1 cellular context compared by ENCODE assay signal in genomic region chr1:66354311-66354922, GRCh38.
TF ChIP-seq lines count a peak whose summit lies in the region.

No MANE protein-coding gene starts in this region.

TF ChIP-seq in HEK293, 187 proteins besides CTCF, POLR2A, EP300 and RAD21 (continued from another document):
- TF ChIP-seq PRDM2 (tag by site-specific recombination; IDR thresholded peaks at IDR 0.05; ENCODE audit: borderline replicate concordance) (no peak), ZNF214 (tag by site-specific recombination; IDR thresholded peaks at IDR 0.05; ENCODE audit: borderline replicate concordance) (no peak), ZSCAN5A (tag by site-specific recombination; IDR thresholded peaks at IDR 0.05) (no peak), OSR2 (tag by site-specific recombination; IDR thresholded peaks at IDR 0.05) (no peak), ZNF776 (tag by site-specific recombination; IDR thresholded peaks at IDR 0.05; ENCODE audit: borderline replicate concordance) (no peak), ZNF571 (tag by site-specific recombination; IDR thresholded peaks at IDR 0.05) (no peak), ZBTB17 (tag by site-specific recombination; IDR thresholded peaks at IDR 0.05) (peak; percentile 39; the same call in 1 of the 2 replicates), ZBTB49 (tag by site-specific recombination; IDR thresholded peaks at IDR 0.05; ENCODE audit: low read depth) (no peak), ZNF623 (tag by site-specific recombination; IDR thresholded peaks at IDR 0.05) (no peak), ZNF148 (tag by site-specific recombination; IDR thresholded peaks at IDR 0.05; ENCODE audit: borderline replicate concordance) (no peak), SP3 (tag by site-specific recombination; IDR thresholded peaks at IDR 0.05) (no peak), ZNF513 (tag by site-specific recombination; IDR thresholded peaks at IDR 0.05) (no peak), ZBTB21 (tag by site-specific recombination; IDR thresholded peaks at IDR 0.05) (no peak), INSM2 (tag by site-specific recombination; IDR thresholded peaks at IDR 0.05) (no peak), ZNF585B (tag by site-specific recombination; IDR thresholded peaks at IDR 0.05) (peak; percentile 44; the same call in 1 of the 2 replicates), ZNF501 (tag by site-specific recombination; IDR thresholded peaks at IDR 0.05) (no peak), ZNF362 (tag by site-specific recombination; IDR thresholded peaks at IDR 0.05) (no peak), ZBTB1 (tag by site-specific recombination; IDR thresholded peaks at IDR 0.05) (no peak), ZNF26 (tag by site-specific recombination; IDR thresholded peaks at IDR 0.05) (no peak), ZNF529 (tag by site-specific recombination; IDR thresholded peaks at IDR 0.05; ENCODE audit: insufficient replicate concordance) (no peak), KLF8 (tag by site-specific recombination; IDR thresholded peaks at IDR 0.05) (no peak), PRDM10 (tag by site-specific recombination; IDR thresholded peaks at IDR 0.05) (peak; percentile 82)
